Comparison of ENCODE assay signal across 19 cellular contexts in the genomic region with DNA sequence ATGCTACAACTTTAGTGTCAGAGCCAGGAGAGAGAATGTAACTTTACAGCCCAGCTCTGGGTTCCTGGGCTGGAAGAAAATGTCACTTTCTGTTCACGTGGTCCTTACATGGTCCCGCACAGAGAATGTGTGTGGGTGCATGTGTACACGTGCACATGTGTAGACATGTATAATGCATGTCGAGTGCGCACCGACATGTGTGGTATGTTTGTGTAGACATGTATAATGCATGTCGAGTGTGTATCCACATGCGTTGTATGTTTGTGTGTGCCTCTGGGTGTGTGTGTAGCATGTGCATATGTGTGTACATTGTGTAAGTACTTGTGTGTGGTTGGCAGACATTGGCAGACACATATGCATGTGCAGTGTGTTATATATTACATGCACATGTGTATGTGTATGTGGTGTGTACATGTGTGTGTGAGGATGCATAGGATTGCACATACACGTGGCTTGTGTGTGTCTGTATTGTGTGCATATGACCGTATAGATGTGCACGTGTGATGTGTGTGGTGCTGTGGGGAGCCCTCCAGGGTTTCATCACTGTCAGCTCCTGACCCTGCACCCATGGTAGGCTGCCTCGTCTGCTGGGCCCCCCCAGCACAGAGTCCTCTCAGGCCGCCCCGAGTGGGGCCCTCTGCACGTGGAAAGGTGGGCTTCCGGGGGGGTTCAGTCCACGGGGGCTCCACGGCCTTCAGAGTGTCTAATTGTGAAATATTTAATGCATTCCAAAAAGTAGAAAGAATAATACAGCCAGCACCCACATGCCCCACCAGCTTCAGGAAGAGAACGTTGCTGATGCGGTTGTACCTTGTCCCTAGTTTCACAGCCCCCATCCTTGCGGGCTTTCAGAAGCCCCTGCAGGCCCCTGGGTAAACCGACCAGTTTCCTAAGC.
DNase-seq lines count a peak whose midpoint lies in the region; ATAC-seq and TF ChIP-seq lines count a peak whose summit lies in the region.
"Had no signal": no experiment of that assay in that cellular context is flagged by ENCODE, and none has a peak within 500 bp of the region (broad histone marks: within the 10 kb centered on the region; RNA-seq: fewer than 3 reads in every experiment).

No MANE protein-coding gene starts in this region.

- in situ Hi-C loops in brain microvascular endothelial cell (cut with HindIII; ENCODE audit: low pct_ligation_motif_present, low sequenced_read_pairs): no loop called here

- H3K79me2 ChIP-seq in DND-41 (ENCODE audit: insufficient read depth, low read length): no peaks in the 10 kb centered on the region
- H3K79me2 ChIP-seq: hepatocyte had no signal

- H3K4me1 ChIP-seq in BLaER1 treated with 17β-estradiol and CSF1 and Interleukin-3, amounts not matched to agents 10 nM and 100 nM: peaks cover 56 to 100% (median 96%) of the 10 kb centered on the region in 10 experiments
- H3K4me1 ChIP-seq in DND-41 (ENCODE audit: insufficient read depth, low read length) (peaks cover 28% of the 10 kb centered on the region), colonic mucosa (no peaks in the 10 kb centered on the region), thyroid gland (peaks cover 9 to 21% of the 10 kb centered on the region in 2 donors)

- ATAC-seq in DND-41 (ENCODE audit: insufficient read depth, low read depth): no peak
- no peak for ATAC-seq in natural killer cell treated with Interleukin-12 subunit alpha and Interleukin-12 subunit beta and Interleukin-15 and Interleukin-18, amount 100 ng/mL, for 72 hours
- ATAC-seq: activated CD8-positive, alpha-beta T cell treated with anti-CD3 and anti-CD28 coated beads for 36 hours had no signal

- H3K27ac ChIP-seq in BLaER1 treated with 17β-estradiol and CSF1 and Interleukin-3, amounts not matched to agents 10 nM and 100 nM: no peak overlapping the region
- no peak overlapping the region for H3K27ac ChIP-seq in DND-41 (ENCODE audit: low read length)
- no peak overlapping the region for H3K27ac ChIP-seq in colonic mucosa
- no peak overlapping the region for H3K27ac ChIP-seq in brain microvascular endothelial cell
- no peak overlapping the region for H3K27ac ChIP-seq in thyroid gland
- H3K27ac ChIP-seq: cardiac muscle cell, hepatocyte, tibial artery had no signal

- H3K4me3 Mint-ChIP-seq in natural killer cell treated with Interleukin-12 subunit alpha and Interleukin-12 subunit beta and Interleukin-15 and Interleukin-18, amount 100 ng/mL, for 72 hours: no peak overlapping the region
- H3K4me3 Mint-ChIP-seq: activated CD8-positive, alpha-beta T cell treated with anti-CD3 and anti-CD28 coated beads for 36 hours had no signal

- H3K36me3 ChIP-seq in BLaER1 treated with 17β-estradiol and CSF1 and Interleukin-3, amounts not matched to agents 10 nM and 100 nM: no peaks in the 10 kb centered on the region
- H3K36me3 ChIP-seq in DND-41 (ENCODE audit: insufficient read depth, low read length) (no peaks in the 10 kb centered on the region), colonic mucosa (no peaks in the 10 kb centered on the region), brain microvascular endothelial cell (replicated peaks) (no peaks in the 10 kb centered on the region), thyroid gland (no peaks in the 10 kb centered on the region)
- H3K36me3 ChIP-seq: cardiac muscle cell, tibial artery had no signal

- H3K9me3 Mint-ChIP-seq in natural killer cell treated with Interleukin-12 subunit alpha and Interleukin-12 subunit beta and Interleukin-15 and Interleukin-18, amount 100 ng/mL, for 72 hours: no peaks in the 10 kb centered on the region
- H3K9me3 Mint-ChIP-seq: activated CD8-positive, alpha-beta T cell treated with anti-CD3 and anti-CD28 coated beads for 36 hours had no signal

- no peak overlapping the region; a peak in 1 of 22 replicates for H3K9ac ChIP-seq in BLaER1 treated with 17β-estradiol and CSF1 and Interleukin-3, amounts not matched to agents 10 nM and 100 nM
- no peak overlapping the region for H3K9ac ChIP-seq in DND-41 (ENCODE audit: low read depth, low read length)
- H3K9ac ChIP-seq in colonic mucosa (ENCODE audit: low read depth in 2 of 2, low read length in 2 of 2): no peak overlapping the region

- peaks cover 0 to 45% (median 13%) of the 10 kb centered on the region in 11 experiments; a peak in 11 of 22 replicates for H4K20me1 ChIP-seq in BLaER1 treated with 17β-estradiol and CSF1 and Interleukin-3, amounts not matched to agents 10 nM and 100 nM
- no peaks in the 10 kb centered on the region for H4K20me1 ChIP-seq in DND-41 (ENCODE audit: insufficient read depth, low read length)

- no peaks in the 10 kb centered on the region for H3K4me1 Mint-ChIP-seq in natural killer cell treated with Interleukin-12 subunit alpha and Interleukin-12 subunit beta and Interleukin-15 and Interleukin-18, amount 100 ng/mL, for 72 hours (ENCODE audit: low read depth in 2 of 2)

- H3K27ac Mint-ChIP-seq in natural killer cell treated with Interleukin-12 subunit alpha and Interleukin-12 subunit beta and Interleukin-15 and Interleukin-18, amount 100 ng/mL, for 72 hours: no peak overlapping the region
- H3K27ac Mint-ChIP-seq: activated CD8-positive, alpha-beta T cell treated with anti-CD3 and anti-CD28 coated beads for 36 hours had no signal

- TF ChIP-seq POLR2A in thyroid gland (IDR thresholded peaks at IDR 0.05): no peak

- peaks cover 0 to 43% (median 0%) of the 10 kb centered on the region in 11 experiments; a peak in 7 of 22 replicates for H3K27me3 ChIP-seq in BLaER1 treated with 17β-estradiol and CSF1 and Interleukin-3, amounts not matched to agents 10 nM and 100 nM
- H3K27me3 ChIP-seq in DND-41 (ENCODE audit: insufficient read depth, low read length, poor library complexity) (no peaks in the 10 kb centered on the region), colonic mucosa (no peaks in the 10 kb centered on the region), brain microvascular endothelial cell (replicated peaks) (no peaks in the 10 kb centered on the region), thyroid gland (no peaks in the 10 kb centered on the region)
- H3K27me3 ChIP-seq: cardiac muscle cell, hepatocyte, tibial artery had no signal

- intact Hi-C loops in colonic mucosa (cut with DNase I): no loop called here
- intact Hi-C loops in thyroid gland (cut with DNase I): loop anchor here (10.0 kb wide), 1 partner anchor 316 kb away; no protein-coding TSS in a partner anchor

- peaks cover 7 to 8% of the 10 kb centered on the region in 2 donors for H3K27me3 Mint-ChIP-seq in natural killer cell treated with Interleukin-12 subunit alpha and Interleukin-12 subunit beta and Interleukin-15 and Interleukin-18, amount 100 ng/mL, for 72 hours
- H3K27me3 Mint-ChIP-seq: activated CD8-positive, alpha-beta T cell treated with anti-CD3 and anti-CD28 coated beads for 36 hours had no signal

- peak overlapping the region in 9 of 11 experiments; percentile 16 to 91 (median 63); a peak in 18 of 22 replicates for H3K4me2 ChIP-seq in BLaER1 treated with 17β-estradiol and CSF1 and Interleukin-3, amounts not matched to agents 10 nM and 100 nM
- no peak overlapping the region for H3K4me2 ChIP-seq in DND-41 (ENCODE audit: insufficient read depth, low read length)
- H3K4me2 ChIP-seq: hepatocyte had no signal

- no peaks in the 10 kb centered on the region for H3K36me3 Mint-ChIP-seq in natural killer cell treated with Interleukin-12 subunit alpha and Interleukin-12 subunit beta and Interleukin-15 and Interleukin-18, amount 100 ng/mL, for 72 hours

- no peak overlapping the region for H2AFZ ChIP-seq in DND-41 (ENCODE audit: low read depth, low read length)
- H2AFZ ChIP-seq: hepatocyte had no signal

- TF ChIP-seq CTCF in DND-41 (IDR thresholded peaks at IDR 0.05; ENCODE audit: borderline replicate concordance, extremely low read depth, low read length, poor library complexity, severe bottlenecking) (no peak), colonic mucosa (IDR thresholded peaks at IDR 0.05) (no peak), brain microvascular endothelial cell (IDR thresholded peaks at IDR 0.05; ENCODE audit: low read depth, low read length, missing control alignments) (no peak), thyroid gland (IDR thresholded peaks at IDR 0.05) (no peak)

- DNase-seq in DND-41 (peak; percentile 5), colonic mucosa (peak; percentile 12), NCI-H1105 treated with DMSO at 0.1 percent for 48 hours (lab: John Stamatoyannopoulos, UW) (no peak), brain microvascular endothelial cell (no peak), thyroid gland (no peak)
- DNase-seq in natural killer cell treated with Interleukin-12 subunit alpha and Interleukin-12 subunit beta and Interleukin-15 and Interleukin-18, amount 100 ng/mL, for 72 hours (ENCODE audit: low spot score): peak; percentile 49
- DNase-seq: activated CD4-positive, CD25-positive, alpha-beta regulatory T cell; activated CD8-positive, alpha-beta T cell treated with anti-CD3 and anti-CD28 coated beads for 36 hours; H7; Kasumi-1; NCI-H1105; NCI-H510A; stimulated activated CD4-positive, alpha-beta T cell treated with anti-CD3 and anti-CD28 coated beads, Interleukin-2, amount 100 ng/mL, for 24 hours; stimulated activated naive CD4-positive, alpha-beta T cell had no signal

- H3K9me3 ChIP-seq in BLaER1 treated with 17β-estradiol and CSF1 and Interleukin-3, amounts not matched to agents 10 nM and 100 nM (replicated peaks in 1 of 11): no peaks in the 10 kb centered on the region
- no peaks in the 10 kb centered on the region for H3K9me3 ChIP-seq in DND-41 (ENCODE audit: insufficient read depth, low read length, severe bottlenecking)
- H3K9me3 ChIP-seq in colonic mucosa: no peaks in the 10 kb centered on the region
- no peaks in the 10 kb centered on the region for H3K9me3 ChIP-seq in thyroid gland
- H3K9me3 ChIP-seq: tibial artery had no signal

- WGBS in thyroid gland, 2 donors: 89 to 94% methylated on average over 19 to 21 of the region's 22 CpGs

- H3K4me3 ChIP-seq in BLaER1 treated with 17β-estradiol and CSF1 and Interleukin-3, amounts not matched to agents 10 nM and 100 nM: no peak overlapping the region
- no peak overlapping the region for H3K4me3 ChIP-seq in DND-41 (ENCODE audit: low read depth in 1 of 2, low read length in 2 of 2)
- H3K4me3 ChIP-seq in colonic mucosa: no peak overlapping the region
- no peak overlapping the region for H3K4me3 ChIP-seq in brain microvascular endothelial cell (ENCODE audit: low read depth, low read length)
- no peak overlapping the region for H3K4me3 ChIP-seq in thyroid gland (replicated peaks in 1 of 3)
- H3K4me3 ChIP-seq: cardiac muscle cell, hepatocyte, lung, tibial artery had no signal

Comparison
In these comparisons a context has a peak if more than half of its experiments do, and no peak if none do; other contexts are left out.
1. DNase-seq: peak in DND-41 (single experiment), colonic mucosa (single experiment) and natural killer cell treated with Interleukin-12 subunit alpha and Interleukin-12 subunit beta and Interleukin-15 and Interleukin-18, amount 100 ng/mL, for 72 hours (single experiment); none in NCI-H1105 treated with DMSO at 0.1 percent for 48 hours (single experiment), brain microvascular endothelial cell (single experiment) and thyroid gland (0 of 2).